In the genomic region with DNA sequence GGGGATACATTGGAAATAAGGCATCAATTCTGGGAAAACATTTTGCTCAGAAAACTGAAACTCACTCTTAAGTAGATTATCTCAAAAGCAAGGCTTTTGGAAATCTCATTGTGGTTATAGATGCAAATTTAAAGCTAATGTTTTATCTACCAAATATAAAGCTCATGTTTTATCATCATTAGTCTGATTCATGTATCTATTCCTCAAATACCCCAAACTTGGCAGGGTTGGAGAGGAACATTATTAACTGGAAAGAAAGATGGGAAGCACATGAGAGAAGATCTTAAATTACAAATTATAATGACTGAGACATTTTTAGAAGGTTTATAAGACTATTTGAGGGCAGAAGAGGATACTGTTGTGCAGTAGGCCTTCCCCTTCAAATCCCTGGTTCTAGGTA, we compare ENCODE assay signal across 2 cellular contexts.
TF ChIP-seq lines count a peak whose summit lies in the region.

No MANE protein-coding gene starts in this region.

TF ChIP-seq in SK-N-SH treated with all-trans-retinoic acid at 6 μM for 48 hours, 23 proteins besides CTCF, POLR2A, EP300 and RAD21 (continued from another document):
- TF ChIP-seq, protein P1, sequence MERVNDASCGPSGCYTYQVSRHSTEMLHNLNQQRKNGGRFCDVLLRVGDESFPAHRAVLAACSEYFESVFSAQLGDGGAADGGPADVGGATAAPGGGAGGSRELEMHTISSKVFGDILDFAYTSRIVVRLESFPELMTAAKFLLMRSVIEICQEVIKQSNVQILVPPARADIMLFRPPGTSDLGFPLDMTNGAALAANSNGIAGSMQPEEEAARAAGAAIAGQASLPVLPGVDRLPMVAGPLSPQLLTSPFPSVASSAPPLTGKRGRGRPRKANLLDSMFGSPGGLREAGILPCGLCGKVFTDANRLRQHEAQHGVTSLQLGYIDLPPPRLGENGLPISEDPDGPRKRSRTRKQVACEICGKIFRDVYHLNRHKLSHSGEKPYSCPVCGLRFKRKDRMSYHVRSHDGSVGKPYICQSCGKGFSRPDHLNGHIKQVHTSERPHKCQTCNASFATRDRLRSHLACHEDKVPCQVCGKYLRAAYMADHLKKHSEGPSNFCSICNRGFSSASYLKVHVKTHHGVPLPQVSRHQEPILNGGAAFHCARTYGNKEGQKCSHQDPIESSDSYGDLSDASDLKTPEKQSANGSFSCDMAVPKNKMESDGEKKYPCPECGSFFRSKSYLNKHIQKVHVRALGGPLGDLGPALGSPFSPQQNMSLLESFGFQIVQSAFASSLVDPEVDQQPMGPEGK (CRISPR knock-in tag; IDR thresholded peaks at IDR 0.05; ENCODE audit: borderline replicate concordance) = no peak
- TF ChIP-seq, protein P2, sequence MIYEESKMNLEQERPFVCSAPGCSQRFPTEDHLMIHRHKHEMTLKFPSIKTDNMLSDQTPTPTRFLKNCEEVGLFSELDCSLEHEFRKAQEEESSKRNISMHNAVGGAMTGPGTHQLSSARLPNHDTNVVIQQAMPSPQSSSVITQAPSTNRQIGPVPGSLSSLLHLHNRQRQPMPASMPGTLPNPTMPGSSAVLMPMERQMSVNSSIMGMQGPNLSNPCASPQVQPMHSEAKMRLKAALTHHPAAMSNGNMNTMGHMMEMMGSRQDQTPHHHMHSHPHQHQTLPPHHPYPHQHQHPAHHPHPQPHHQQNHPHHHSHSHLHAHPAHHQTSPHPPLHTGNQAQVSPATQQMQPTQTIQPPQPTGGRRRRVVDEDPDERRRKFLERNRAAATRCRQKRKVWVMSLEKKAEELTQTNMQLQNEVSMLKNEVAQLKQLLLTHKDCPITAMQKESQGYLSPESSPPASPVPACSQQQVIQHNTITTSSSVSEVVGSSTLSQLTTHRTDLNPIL (CRISPR knock-in tag; IDR thresholded peaks at IDR 0.05; ENCODE audit: low read depth) = no peak
- TF ChIP-seq GLIS3 (CRISPR knock-in tag; IDR thresholded peaks at IDR 0.05) = no peak
- peak; percentile 74 for TF ChIP-seq ISL1 (CRISPR knock-in tag; IDR thresholded peaks at IDR 0.05)
- no peak for TF ChIP-seq ZFP30 (CRISPR knock-in tag; IDR thresholded peaks at IDR 0.05)
- no peak for TF ChIP-seq TOX (CRISPR knock-in tag; IDR thresholded peaks at IDR 0.05; ENCODE audit: borderline replicate concordance)

TF ChIP-seq in SK-N-SH, 30 proteins besides CTCF, POLR2A, EP300 and RAD21 (continued from another document):
- TF ChIP-seq, protein P3, sequence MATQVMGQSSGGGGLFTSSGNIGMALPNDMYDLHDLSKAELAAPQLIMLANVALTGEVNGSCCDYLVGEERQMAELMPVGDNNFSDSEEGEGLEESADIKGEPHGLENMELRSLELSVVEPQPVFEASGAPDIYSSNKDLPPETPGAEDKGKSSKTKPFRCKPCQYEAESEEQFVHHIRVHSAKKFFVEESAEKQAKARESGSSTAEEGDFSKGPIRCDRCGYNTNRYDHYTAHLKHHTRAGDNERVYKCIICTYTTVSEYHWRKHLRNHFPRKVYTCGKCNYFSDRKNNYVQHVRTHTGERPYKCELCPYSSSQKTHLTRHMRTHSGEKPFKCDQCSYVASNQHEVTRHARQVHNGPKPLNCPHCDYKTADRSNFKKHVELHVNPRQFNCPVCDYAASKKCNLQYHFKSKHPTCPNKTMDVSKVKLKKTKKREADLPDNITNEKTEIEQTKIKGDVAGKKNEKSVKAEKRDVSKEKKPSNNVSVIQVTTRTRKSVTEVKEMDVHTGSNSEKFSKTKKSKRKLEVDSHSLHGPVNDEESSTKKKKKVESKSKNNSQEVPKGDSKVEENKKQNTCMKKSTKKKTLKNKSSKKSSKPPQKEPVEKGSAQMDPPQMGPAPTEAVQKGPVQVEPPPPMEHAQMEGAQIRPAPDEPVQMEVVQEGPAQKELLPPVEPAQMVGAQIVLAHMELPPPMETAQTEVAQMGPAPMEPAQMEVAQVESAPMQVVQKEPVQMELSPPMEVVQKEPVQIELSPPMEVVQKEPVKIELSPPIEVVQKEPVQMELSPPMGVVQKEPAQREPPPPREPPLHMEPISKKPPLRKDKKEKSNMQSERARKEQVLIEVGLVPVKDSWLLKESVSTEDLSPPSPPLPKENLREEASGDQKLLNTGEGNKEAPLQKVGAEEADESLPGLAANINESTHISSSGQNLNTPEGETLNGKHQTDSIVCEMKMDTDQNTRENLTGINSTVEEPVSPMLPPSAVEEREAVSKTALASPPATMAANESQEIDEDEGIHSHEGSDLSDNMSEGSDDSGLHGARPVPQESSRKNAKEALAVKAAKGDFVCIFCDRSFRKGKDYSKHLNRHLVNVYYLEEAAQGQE (IDR thresholded peaks at IDR 0.05; ENCODE audit: low read depth, low read length) = no peak
- TF ChIP-seq FOSL2 (IDR thresholded peaks at IDR 0.05; ENCODE audit: borderline replicate concordance, low read depth) (no peak), GABPA (IDR thresholded peaks at IDR 0.05; ENCODE audit: low read depth) (no peak)
